ENCODE assay signal across 8 cellular contexts in the genomic region with DNA sequence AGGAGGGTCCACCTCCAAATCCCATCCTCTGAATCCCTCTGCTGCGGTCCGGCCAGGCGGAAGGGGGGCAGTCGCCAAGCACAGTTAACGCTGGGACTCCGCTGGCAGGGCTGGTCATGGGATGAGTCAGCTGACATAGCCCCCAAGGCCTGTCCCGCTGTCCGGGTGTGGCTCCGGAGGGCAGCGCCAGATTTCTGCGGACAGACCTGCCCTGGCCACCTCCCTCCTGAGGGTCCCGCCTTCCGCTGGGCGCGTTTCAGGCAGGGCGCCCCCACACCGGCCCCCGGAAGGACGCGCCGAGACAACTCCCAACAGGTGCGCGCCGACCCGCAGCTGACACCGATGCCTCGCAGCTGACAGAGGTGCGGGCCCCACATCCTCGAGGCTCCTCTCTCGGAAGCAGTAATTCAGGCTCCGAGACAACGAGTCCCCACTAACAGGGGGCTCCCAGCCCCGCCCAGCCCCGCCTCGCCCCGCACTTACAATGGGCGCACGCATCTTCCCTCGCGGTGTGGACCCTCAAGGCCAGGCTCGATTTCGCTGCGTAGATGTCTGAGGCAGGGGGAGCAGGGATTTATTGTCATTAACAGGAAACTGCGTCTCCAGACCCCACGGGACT. TPM values are rescaled to one million over a fixed set of nuclear protein-coding genes. Genes with fewer than 3 reads are reported as not detected.
A peak's percentile ranks its signal among the peaks of the same experiment; 100 is the strongest.
DNase-seq lines count a peak whose midpoint lies in the region; ATAC-seq, FAIRE-seq and TF ChIP-seq lines count a peak whose summit lies in the region.

No MANE protein-coding gene starts in this region.

- H2AK5ac ChIP-seq in H1 (ENCODE audit: low read depth, low read length) (no peak overlapping the region), mesendoderm (ENCODE audit: low read length) (no peak overlapping the region)

- H2BK120ac ChIP-seq in H1 (replicated peaks; ENCODE audit: low read depth, low read length) (no peak overlapping the region), mesendoderm (ENCODE audit: low read depth, low read length) (no peak overlapping the region)

- H3K36me3 Mint-ChIP-seq in activated CD8-positive, alpha-beta T cell treated with anti-CD3 and anti-CD28 coated beads for 36 hours (ENCODE audit: low read depth) = no peaks in the 10 kb centered on the region

- H4K8ac ChIP-seq in H1 (ENCODE audit: extremely low read depth, insufficient read depth, low read length) (peak overlapping the region; percentile 53; the same call in 1 of the 2 replicates), mesendoderm (ENCODE audit: low read depth, low read length) (no peak overlapping the region)

- FAIRE-seq in H1 (lab: Jason Lieb, UNC) = no peak

- WGBS in H1 (ENCODE audit: extremely low coverage in 1 of 2, insufficient coverage in 1 of 2, insufficient read length in 1 of 2, insufficient replicate concordance in 2 of 2, low coverage in 1 of 2, low lambda C conversion rate in 2 of 2, missing lambda C conversion rate in 1 of 2), 2 experiments = 0% methylated on average over 32 of the region's 45 CpGs; no CpG with 5 or more reads in 1 of the 2 experiments
- no CpG with 5 or more reads among the region's 45 CpGs for WGBS in mesendoderm (ENCODE audit: extremely low coverage, insufficient coverage, low lambda C conversion rate)

- H4K20me1 ChIP-seq in H1 (replicated peaks in 1 of 2; ENCODE audit: control insufficient read depth in 1 of 2, insufficient read depth in 2 of 2, low read length in 2 of 2) = no peaks in the 10 kb centered on the region

- peak; percentile 47 for DNase-seq in Daoy (ENCODE audit: low read depth)
- DNase-seq in HK-2 (ENCODE audit: unreplicated experiment) = peak; percentile 41
- peak; percentile 64 for DNase-seq in activated CD8-positive, alpha-beta T cell treated with anti-CD3 and anti-CD28 coated beads for 36 hours
- peak in 1 of 2 experiments; percentile 39 for DNase-seq in H1 (ENCODE audit: low read depth in 1 of 2, low spot score in 2 of 2)
- DNase-seq in mesendoderm = peak; percentile 74
- peak in 5 of 6 experiments; percentile 10 to 47 (median 27) for DNase-seq in stimulated activated naive CD4-positive, alpha-beta T cell (lab: John Stamatoyannopoulos, UW)
- DNase-seq in NCI-H446 (lab: John Stamatoyannopoulos, UW) = no peak

- H2BK12ac ChIP-seq in H1 (ENCODE audit: low read depth, low read length) = peak overlapping the region; percentile 87; the same call in 1 of the 2 replicates

- H3K23ac ChIP-seq in H1 (ENCODE audit: insufficient read length) = no peak overlapping the region
- no peak overlapping the region for H3K23ac ChIP-seq in mesendoderm (ENCODE audit: low read length)

- peak overlapping the region; percentile 61 for H4K91ac ChIP-seq in H1 (replicated peaks; ENCODE audit: insufficient read length, low read length)

- no peak for TF ChIP-seq CTCF in activated CD8-positive, alpha-beta T cell treated with anti-CD3 and anti-CD28 coated beads for 36 hours (IDR thresholded peaks at IDR 0.05)
- no peak for TF ChIP-seq CTCF in H1 (IDR thresholded peaks at IDR 0.05; ENCODE audit: control extremely low read depth in 1 of 3, insufficient read depth in 1 of 3, low read depth in 1 of 3, low read length in 3 of 3)

- CTCF ChIA-PET in activated CD8-positive, alpha-beta T cell treated with anti-CD3 and anti-CD28 coated beads for 36 hours (lab: Charles Lee) = no interaction called here
- CTCF ChIA-PET in H1 (lab: Charles Lee; ENCODE audit: partially characterized antibody) = interaction anchor here (1.2 kb wide), 1 partner anchor 20 kb away, joined by 3 read pairs; no protein-coding TSS in a partner anchor

- no peak overlapping the region for H3K4ac ChIP-seq in H1 (replicated peaks; ENCODE audit: insufficient read length, low read depth, low read length)
- H3K4ac ChIP-seq in mesendoderm (ENCODE audit: low read depth, low read length) = no peak overlapping the region

- intact Hi-C loops in activated CD8-positive, alpha-beta T cell treated with anti-CD3 and anti-CD28 coated beads for 36 hours (cut with micrococcal nuclease) = loop anchor here (10.0 kb wide), 1 partner anchor 49 kb away; a partner anchor contains a TSS

- H3K27ac ChIP-seq in H1 (ENCODE audit: low read depth, low read length) (no peak overlapping the region), mesendoderm (ENCODE audit: low read depth, low read length) (peak overlapping the region; percentile 15)

- H3K14ac ChIP-seq in H1 (ENCODE audit: insufficient read length) = no peak overlapping the region

- TF ChIP-seq EP300 in H1 (IDR thresholded peaks at IDR 0.05; ENCODE audit: borderline replicate concordance in 1 of 2, low read depth in 2 of 2, low read length in 2 of 2) = no peak

- H3K36me3 ChIP-seq in H1 (ENCODE audit: control insufficient read depth in 2 of 4, insufficient read depth in 4 of 4, low read length in 3 of 4) (no peaks in the 10 kb centered on the region), mesendoderm (ENCODE audit: control insufficient read depth, insufficient read depth, low read length) (no peaks in the 10 kb centered on the region)

- H2BK15ac ChIP-seq in H1 (ENCODE audit: low read length) = no peak overlapping the region
- no peak overlapping the region for H2BK15ac ChIP-seq in mesendoderm (replicated peaks; ENCODE audit: low read depth)

- H3K9ac ChIP-seq in H1 (replicated peaks in 1 of 4; ENCODE audit: extremely low read depth in 1 of 4, low read depth in 3 of 4, low read length in 3 of 4) (peak overlapping the region in 1 of 4 experiments; percentile 8; a peak in 3 of 7 replicates), mesendoderm (ENCODE audit: low read length) (peak overlapping the region; percentile 37)

- peak overlapping the region; percentile 64 to 78 for H3K4me2 ChIP-seq in H1 (ENCODE audit: insufficient read depth in 1 of 2, low read depth in 2 of 2, low read length in 2 of 2)
- H3K4me2 ChIP-seq in mesendoderm (ENCODE audit: low read length) = peak overlapping the region; percentile 62

- H3K4me1 Mint-ChIP-seq in activated CD8-positive, alpha-beta T cell treated with anti-CD3 and anti-CD28 coated beads for 36 hours (ENCODE audit: low read depth) = peaks cover 21% of the 10 kb centered on the region

- H3K4me3 ChIP-seq in H1 (ENCODE audit: extremely low read depth in 1 of 4, insufficient read depth in 2 of 4, low read depth in 3 of 4, low read length in 4 of 4) = peak overlapping the region; percentile 52 to 77 (median 63)
- H3K4me3 ChIP-seq in mesendoderm (ENCODE audit: low read length) = peak overlapping the region; percentile 1

- ATAC-seq in activated CD8-positive, alpha-beta T cell treated with anti-CD3 and anti-CD28 coated beads for 36 hours = peak; percentile 66
- no peak for ATAC-seq in HG03457 (IDR thresholded peaks at IDR 0.05; ENCODE audit: unreplicated experiment)

- peak overlapping the region; percentile 76 for H3K4me3 Mint-ChIP-seq in activated CD8-positive, alpha-beta T cell treated with anti-CD3 and anti-CD28 coated beads for 36 hours

- H3K56ac ChIP-seq in H1 (replicated peaks; ENCODE audit: insufficient read length, low read depth, low read length) = peak overlapping the region; percentile 51
- peak overlapping the region; percentile 59 for H3K56ac ChIP-seq in mesendoderm (ENCODE audit: low read length)

- H3K23me2 ChIP-seq in H1 (ENCODE audit: low read depth, low read length) = peaks cover 7% of the 10 kb centered on the region; the same call in 1 of the 2 replicates

- H3K79me1 ChIP-seq in H1 (ENCODE audit: low read depth, low read length) (peaks cover 8% of the 10 kb centered on the region; the same call in 1 of the 2 replicates), mesendoderm (ENCODE audit: low read length) (no peaks in the 10 kb centered on the region)

- no peaks in the 10 kb centered on the region for H3K9me3 ChIP-seq in H1 (ENCODE audit: insufficient read depth in 2 of 2, low read depth in 1 of 2, low read length in 1 of 2)

- no peak for TF ChIP-seq RAD21 in H1 (IDR thresholded peaks at IDR 0.05 in 1 of 2, conservative IDR thresholded peaks at IDR 0.05 in 1 of 2; ENCODE audit: low read depth in 2 of 2, low read length in 2 of 2)

- H3K18ac ChIP-seq in H1 (ENCODE audit: extremely low read depth, low read length) = peak overlapping the region; percentile 38; the same call in 1 of the 2 replicates
- H3K18ac ChIP-seq in mesendoderm (ENCODE audit: low read length) = no peak overlapping the region

- H4K5ac ChIP-seq in H1 (ENCODE audit: insufficient read length, low read depth, low read length) (peak overlapping the region; percentile 62), mesendoderm (ENCODE audit: low read length) (no peak overlapping the region)

- H3K27ac Mint-ChIP-seq in activated CD8-positive, alpha-beta T cell treated with anti-CD3 and anti-CD28 coated beads for 36 hours = peak overlapping the region; percentile 42

- H3K27me3 ChIP-seq in H1 (replicated peaks in 1 of 4; ENCODE audit: control insufficient read depth in 3 of 4, extremely low read depth in 1 of 4, insufficient read depth in 3 of 4, low read length in 3 of 4) (no peaks in the 10 kb centered on the region), mesendoderm (ENCODE audit: insufficient read depth, low read length, poor library complexity) (no peaks in the 10 kb centered on the region)

- no peaks in the 10 kb centered on the region for H3K9me3 Mint-ChIP-seq in activated CD8-positive, alpha-beta T cell treated with anti-CD3 and anti-CD28 coated beads for 36 hours

- no peak overlapping the region for H2AFZ ChIP-seq in H1 (ENCODE audit: low read length)

- peaks cover 9 to 42% of the 10 kb centered on the region in 2 experiments for H3K79me2 ChIP-seq in H1 (ENCODE audit: control insufficient read depth in 1 of 2, insufficient read depth in 2 of 2, low read length in 2 of 2)
- peaks cover 1% of the 10 kb centered on the region for H3K79me2 ChIP-seq in mesendoderm (ENCODE audit: control insufficient read depth, insufficient read depth, low read length)

- H3K27me3 Mint-ChIP-seq in activated CD8-positive, alpha-beta T cell treated with anti-CD3 and anti-CD28 coated beads for 36 hours = no peaks in the 10 kb centered on the region

- H2BK5ac ChIP-seq in H1 (ENCODE audit: low read depth, low read length) (peak overlapping the region; percentile 84), mesendoderm (ENCODE audit: low read length) (no peak overlapping the region)

- no peak overlapping the region for H2BK20ac ChIP-seq in H1 (ENCODE audit: low read length)

- no peak; a peak in 1 of 3 replicates for TF ChIP-seq POLR2A in H1 (IDR thresholded peaks at IDR 0.05; ENCODE audit: control extremely low read depth in 1 of 2, low read depth in 2 of 2, low read length in 2 of 2)

- H3K4me1 ChIP-seq in H1 (replicated peaks in 1 of 4; ENCODE audit: control insufficient read depth in 3 of 4, insufficient read depth in 4 of 4, low read length in 3 of 4) (peaks cover 12 to 28% (median 15%) of the 10 kb centered on the region in 4 experiments), mesendoderm (ENCODE audit: control insufficient read depth, low read depth, low read length) (peaks cover 7% of the 10 kb centered on the region)

- POLR2A ChIA-PET in activated CD8-positive, alpha-beta T cell treated with anti-CD3 and anti-CD28 coated beads for 36 hours (lab: Charles Lee) = no interaction called here
- POLR2A ChIA-PET in H1 (lab: Charles Lee; ENCODE audit: partially characterized antibody) = interaction anchor here (1.2 to 1.3 kb wide), 2 partner anchors 10 to 134 kb away, joined by 3 to 4 read pairs; no protein-coding TSS in a partner anchor

RNA-seq across cellular contexts. Expression of a gene that starts 0.6 kb away (rescaled TPM):
- 24.3 and 30.3 TPM in 2 replicates for total RNA-seq in Daoy (2014; rRNA removed; shearing (Covaris generic))
- total RNA-seq in activated CD8-positive, alpha-beta T cell treated with anti-CD3 and anti-CD28 coated beads for 36 hours = 1 to 10 TPM; 4.8 to 6.5 TPM
- total RNA-seq in H1 (2021; fragmentation: NEBNext Ultra II Directional; extraction: Animal tissue kit (Norgen Biotek cat#: 25700)) = 109 and 117 TPM in 2 replicates
- polyA plus RNA-seq in H1 (2011; rRNA removed) = 170 and 190 TPM in 2 replicates
- polyA plus RNA-seq in H1 (2011; cell fraction: cytosol; rRNA removed) = 183 TPM
- polyA plus RNA-seq in H1 (2011; cell fraction: nucleus; rRNA removed) = 136 TPM
- polyA plus RNA-seq in H1 (2012, experiment 1 of 2) = 113 to 153 TPM (median 133 TPM) in 4 replicates
- polyA plus RNA-seq in H1 (2012, experiment 2 of 2) = 50.1 TPM
- 82.7 TPM for polyA plus RNA-seq in H1 (2013, experiment 1 of 2)
- polyA plus RNA-seq in H1 (2013, experiment 2 of 2) = 87.6 TPM
- polyA minus RNA-seq in H1 (2011; rRNA and poly(A)+ RNA removed) = 117 and 161 TPM in 2 replicates
- 65.9 TPM for polyA minus RNA-seq in H1 (2011; cell fraction: cytosol; rRNA and poly(A)+ RNA removed)
- 49.6 TPM for polyA minus RNA-seq in H1 (2011; cell fraction: nucleus; rRNA and poly(A)+ RNA removed)
- polyA plus RNA-seq in mesendoderm (2013, experiment 1 of 2) = 38.8 TPM
- 37.6 TPM for polyA plus RNA-seq in mesendoderm (2013, experiment 2 of 2)

RNA-seq across cellular contexts. Expression of a gene that starts 50.4 kb away (rescaled TPM):
- total RNA-seq in Daoy (2014; rRNA removed; shearing (Covaris generic)) = 4.1 TPM in 1 of 2 replicates, not detected in the other
- total RNA-seq in activated CD8-positive, alpha-beta T cell treated with anti-CD3 and anti-CD28 coated beads for 36 hours = under 1 TPM in 1 of 2 experiments, not detected in 1; 0.38 TPM
- total RNA-seq in H1 (2021; fragmentation: NEBNext Ultra II Directional; extraction: Animal tissue kit (Norgen Biotek cat#: 25700)) = 0.61 TPM in 1 of 2 replicates, not detected in the other
- 0.39 and 0.42 TPM in 2 replicates for polyA plus RNA-seq in H1 (2011; rRNA removed)
- polyA plus RNA-seq in H1 (2011; cell fraction: cytosol; rRNA removed) = 0.36 TPM
- polyA plus RNA-seq in H1 (2011; cell fraction: nucleus; rRNA removed) = 0.64 TPM
- 0.28 to 0.50 TPM in 2 of 4 replicates, not detected in the others for polyA plus RNA-seq in H1 (2012, experiment 1 of 2)
- not detected for polyA plus RNA-seq in H1 (2012, experiment 2 of 2)
- polyA plus RNA-seq in H1 (2013, experiment 1 of 2) = 0.10 TPM
- polyA plus RNA-seq in H1 (2013, experiment 2 of 2) = 0.26 TPM
- not detected in 2 replicates for polyA minus RNA-seq in H1 (2011; rRNA and poly(A)+ RNA removed)
- polyA minus RNA-seq in H1 (2011; cell fraction: cytosol; rRNA and poly(A)+ RNA removed) = not detected
- not detected for polyA minus RNA-seq in H1 (2011; cell fraction: nucleus; rRNA and poly(A)+ RNA removed)
- polyA plus RNA-seq in mesendoderm (2013, experiment 1 of 2) = 0.11 TPM
- 0.08 TPM for polyA plus RNA-seq in mesendoderm (2013, experiment 2 of 2)

RNA-seq across cellular contexts. Expression of a gene that starts 57.5 kb away (rescaled TPM):
- 36.3 and 44.4 TPM in 2 replicates for total RNA-seq in Daoy (2014; rRNA removed; shearing (Covaris generic))
- 10 to 100 TPM; 24.1 to 24.4 TPM for total RNA-seq in activated CD8-positive, alpha-beta T cell treated with anti-CD3 and anti-CD28 coated beads for 36 hours
- 22.2 and 24.5 TPM in 2 replicates for total RNA-seq in H1 (2021; fragmentation: NEBNext Ultra II Directional; extraction: Animal tissue kit (Norgen Biotek cat#: 25700))
- 6.1 and 7.8 TPM in 2 replicates for polyA plus RNA-seq in H1 (2011; rRNA removed)
- polyA plus RNA-seq in H1 (2011; cell fraction: cytosol; rRNA removed) = 6.6 TPM
- polyA plus RNA-seq in H1 (2011; cell fraction: nucleus; rRNA removed) = 4.3 TPM
- 7.5 to 9.7 TPM (median 8.4 TPM) in 4 replicates for polyA plus RNA-seq in H1 (2012, experiment 1 of 2)
- polyA plus RNA-seq in H1 (2012, experiment 2 of 2) = 5.2 TPM
- polyA plus RNA-seq in H1 (2013, experiment 1 of 2) = 9.3 TPM
- polyA plus RNA-seq in H1 (2013, experiment 2 of 2) = 10.2 TPM
- polyA minus RNA-seq in H1 (2011; rRNA and poly(A)+ RNA removed) = 16.2 and 20.4 TPM in 2 replicates
- 10.1 TPM for polyA minus RNA-seq in H1 (2011; cell fraction: cytosol; rRNA and poly(A)+ RNA removed)
- polyA minus RNA-seq in H1 (2011; cell fraction: nucleus; rRNA and poly(A)+ RNA removed) = 9.7 TPM
- 10.2 TPM for polyA plus RNA-seq in mesendoderm (2013, experiment 1 of 2)
- polyA plus RNA-seq in mesendoderm (2013, experiment 2 of 2) = 9.7 TPM

Comparison
In these comparisons a context has a peak if more than half of its experiments do, and no peak if none do; other contexts are left out.
1. DNase-seq: peak in Daoy (single experiment), HK-2 (single experiment), activated CD8-positive, alpha-beta T cell treated with anti-CD3 and anti-CD28 coated beads for 36 hours (single experiment), mesendoderm (single experiment) and stimulated activated naive CD4-positive, alpha-beta T cell (5 of 6); none in NCI-H446 (0 of 2).